In genomic region chr5:139693676-139694364, GRCh38 we compare ENCODE assay signal across 26 cellular contexts. TPM values are rescaled to one million over a fixed set of nuclear protein-coding genes. Genes with fewer than 3 reads are reported as not detected.
A peak's percentile ranks its signal among the peaks of the same experiment; 100 is the strongest.
DNase-seq lines count a peak whose midpoint lies in the region; ATAC-seq, FAIRE-seq and TF ChIP-seq lines count a peak whose summit lies in the region.
"Had no signal": no experiment of that assay in that cellular context is flagged by ENCODE, and none has a peak within 500 bp of the region (broad histone marks: within the 10 kb centered on the region; RNA-seq: fewer than 3 reads in every experiment).

No MANE protein-coding gene starts in this region.

- TF ChIP-seq POLR2A in IMR-90 (IDR thresholded peaks at IDR 0.05; ENCODE audit: low read depth, low read length) = no peak
- no peak for TF ChIP-seq POLR2A in H1 (IDR thresholded peaks at IDR 0.05; ENCODE audit: control extremely low read depth in 1 of 2, low read depth in 2 of 2, low read length in 2 of 2)
- no peak for TF ChIP-seq POLR2A in GM12892 (IDR thresholded peaks at IDR 0.05; ENCODE audit: low read depth, low read length)

- H3K36me3 Mint-ChIP-seq in CD8-positive, alpha-beta T cell = no peaks in the 10 kb centered on the region
- no peaks in the 10 kb centered on the region for H3K36me3 Mint-ChIP-seq in endothelial cell (ENCODE audit: low read depth, unreplicated experiment)
- H3K36me3 Mint-ChIP-seq: activated CD4-positive, alpha-beta memory T cell treated with anti-CD3 and anti-CD28 coated beads for 36 hours had no signal

- CTCF ChIA-PET in CD8-positive, alpha-beta T cell (lab: Charles Lee) = interaction anchor here (1.3 to 7.8 kb wide), 4 partner anchors 9 to 60 kb away, joined by 3 to 150 read pairs (median 4); no protein-coding TSS in a partner anchor
- CTCF ChIA-PET in IMR-90 (lab: Yijun Ruan, JAX) = interaction anchor here (0.6 to 0.9 kb wide), 3 partner anchors 44 to 102 kb away, joined by 3 to 4 read pairs (median 3); no protein-coding TSS in a partner anchor
- CTCF ChIA-PET in H1 (lab: Charles Lee; ENCODE audit: partially characterized antibody) = interaction anchor here (1.0 to 7.7 kb wide), 15 partner anchors 8 to 98 kb away, joined by 3 to 97 read pairs (median 5); no protein-coding TSS in a partner anchor

- DNase-seq in CD8-positive, alpha-beta T cell = no peak
- no peak for DNase-seq in IMR-90
- DNase-seq in H1 (ENCODE audit: low read depth in 1 of 2, low spot score in 2 of 2) = no peak
- DNase-seq in GM12892 (ENCODE audit: insufficient read length) = no peak
- no peak for DNase-seq in endothelial cell (ENCODE audit: low spot score)
- no peak for DNase-seq in NCI-H226
- DNase-seq: activated CD4-positive, alpha-beta memory T cell treated with anti-CD3 and anti-CD28 coated beads for 36 hours; activated CD4-positive, CD25-positive, alpha-beta regulatory T cell; activated gamma-delta T cell treated with Interleukin-2 at 50 U/mL for 16 hours; dermis blood vessel endothelial cell; DMS 273 treated with DMSO at 0.1 percent for 48 hours; GDM1; left lung; NCI-H1048; NCI-H2081 treated with DMSO at 0.1 percent for 48 hours; NCI-H524; occipital lobe; RPMI8226; spleen; stimulated activated CD4-positive, alpha-beta T cell treated with anti-CD3 and anti-CD28 coated beads, Interleukin-4, amount 100 ng/mL, for 1 hour; stimulated activated naive CD8-positive, alpha-beta T cell treated with anti-CD3 and anti-CD28 coated beads, Interleukin-15, Interleukin-2, amounts not matched to agents 100 U/mL and 50 U/mL, for 24 hours; T-helper 9 cell had no signal

- H3K9me2 ChIP-seq in neural cell (ENCODE audit: insufficient read depth, low read length) = no peaks in the 10 kb centered on the region

- no peaks in the 10 kb centered on the region for H3K9me3 ChIP-seq in CD8-positive, alpha-beta T cell (ENCODE audit: low read length)
- H3K9me3 ChIP-seq in IMR-90 (ENCODE audit: control insufficient read depth, insufficient read depth, low read length) = no peaks in the 10 kb centered on the region
- no peaks in the 10 kb centered on the region for H3K9me3 ChIP-seq in H1 (ENCODE audit: insufficient read depth in 2 of 2, low read depth in 1 of 2, low read length in 1 of 2)
- H3K9me3 ChIP-seq in neural cell (ENCODE audit: low read length) = no peaks in the 10 kb centered on the region
- H3K9me3 ChIP-seq: left lung, mucosa of descending colon, spleen had no signal

- peak overlapping the region; percentile 3; the same call in 1 of the 2 replicates for H2BK12ac ChIP-seq in H1 (ENCODE audit: low read depth, low read length)

- H3K4ac ChIP-seq in IMR-90 (ENCODE audit: low read depth, low read length) = peak overlapping the region; percentile 19; the same call in 1 of the 2 replicates
- H3K4ac ChIP-seq in H1 (replicated peaks; ENCODE audit: insufficient read length, low read depth, low read length) = no peak overlapping the region

- peak overlapping the region; percentile 44; the same call in 1 of the 2 replicates for H2BK120ac ChIP-seq in IMR-90 (ENCODE audit: low read depth, low read length)
- H2BK120ac ChIP-seq in H1 (replicated peaks; ENCODE audit: low read depth, low read length) = no peak overlapping the region

- H2AK9ac ChIP-seq in IMR-90 (replicated peaks; ENCODE audit: low read depth, low read length, poor library complexity) = peak overlapping the region; percentile 77

- H3K4me1 ChIP-seq in CD8-positive, alpha-beta T cell (ENCODE audit: insufficient read depth, low read length) = peaks cover 27% of the 10 kb centered on the region
- H3K4me1 ChIP-seq in IMR-90 (ENCODE audit: control insufficient read depth, insufficient read depth, low read length) = peaks cover 52% of the 10 kb centered on the region
- peaks cover 27 to 46% (median 37%) of the 10 kb centered on the region in 4 experiments for H3K4me1 ChIP-seq in H1 (replicated peaks in 1 of 4; ENCODE audit: control insufficient read depth in 3 of 4, insufficient read depth in 4 of 4, low read length in 3 of 4)

- in situ Hi-C loops in IMR-90 (cut with MboI; ENCODE audit: low sequenced_read_pairs) = no loop called here

- peaks cover 24% of the 10 kb centered on the region; the same call in 1 of the 2 replicates for H3K9me1 ChIP-seq in IMR-90 (ENCODE audit: insufficient read depth, low read length)

- dilution Hi-C loops in IMR-90 (cut with HindIII; ENCODE audit: low sequenced_read_pairs, unreplicated experiment) = no loop called here

- POLR2A ChIA-PET in CD8-positive, alpha-beta T cell (lab: Charles Lee) = no interaction called here
- POLR2A ChIA-PET in IMR-90 (lab: Charles Lee; ENCODE audit: unreplicated experiment) (no interaction called here), H1 (lab: Charles Lee; ENCODE audit: partially characterized antibody) (interaction anchor here (0.6 to 2.7 kb wide), 9 partner anchors 11 to 58 kb away, joined by 3 to 20 read pairs (median 4); no protein-coding TSS in a partner anchor)

- H3K79me1 ChIP-seq in IMR-90 (ENCODE audit: low read depth in 1 of 2, low read length in 2 of 2) (no peaks in the 10 kb centered on the region; a peak in 1 of 4 replicates), H1 (ENCODE audit: low read depth, low read length) (no peaks in the 10 kb centered on the region)

- H3K4me3 ChIP-seq in CD8-positive, alpha-beta T cell (ENCODE audit: low read depth, low read length) = no peak overlapping the region
- no peak overlapping the region for H3K4me3 ChIP-seq in IMR-90 (ENCODE audit: insufficient read depth, low read depth, low read length)
- no peak overlapping the region for H3K4me3 ChIP-seq in H1 (ENCODE audit: extremely low read depth in 1 of 4, insufficient read depth in 2 of 4, low read depth in 3 of 4, low read length in 4 of 4)
- no peak overlapping the region for H3K4me3 ChIP-seq in neural cell (ENCODE audit: low read length)
- H3K4me3 ChIP-seq: cardiac muscle cell, left lung, mucosa of descending colon, spleen had no signal

- H3K27me3 Mint-ChIP-seq in CD8-positive, alpha-beta T cell (ENCODE audit: low read depth) = peaks cover 6% of the 10 kb centered on the region
- peaks cover 11% of the 10 kb centered on the region for H3K27me3 Mint-ChIP-seq in endothelial cell (ENCODE audit: unreplicated experiment)

- H3K4me1 Mint-ChIP-seq in CD8-positive, alpha-beta T cell (ENCODE audit: low read depth) = peaks cover 22% of the 10 kb centered on the region
- peaks cover 13% of the 10 kb centered on the region for H3K4me1 Mint-ChIP-seq in endothelial cell (ENCODE audit: unreplicated experiment)

- H4K8ac ChIP-seq in IMR-90 (ENCODE audit: low read depth in 2 of 2, low read length in 2 of 2) (no peak overlapping the region), H1 (ENCODE audit: extremely low read depth, insufficient read depth, low read length) (no peak overlapping the region)

- H3K4me3 Mint-ChIP-seq in CD8-positive, alpha-beta T cell = no peak overlapping the region
- no peak overlapping the region for H3K4me3 Mint-ChIP-seq in endothelial cell (ENCODE audit: unreplicated experiment)
- H3K4me3 Mint-ChIP-seq: activated CD4-positive, alpha-beta memory T cell treated with anti-CD3 and anti-CD28 coated beads for 36 hours had no signal

- H3K14ac ChIP-seq in IMR-90 (replicated peaks; ENCODE audit: low read depth, low read length) (no peak overlapping the region), H1 (ENCODE audit: insufficient read length) (no peak overlapping the region)

- no peak for TF ChIP-seq CTCF in CD8-positive, alpha-beta T cell (IDR thresholded peaks at IDR 0.05)
- TF ChIP-seq CTCF in IMR-90 (conservative IDR thresholded peaks at IDR 0.05; ENCODE audit: low read depth, low read length) = peak; percentile 12; the same call in 1 of the 2 replicates
- peak in 1 of 3 experiments; percentile 3; a peak in 1 of 4 replicates for TF ChIP-seq CTCF in H1 (IDR thresholded peaks at IDR 0.05; ENCODE audit: control extremely low read depth in 1 of 3, insufficient read depth in 1 of 3, low read depth in 1 of 3, low read length in 3 of 3)
- no peak for TF ChIP-seq CTCF in neural cell (IDR thresholded peaks at IDR 0.05; ENCODE audit: poor library complexity, severe bottlenecking)
- TF ChIP-seq CTCF in endothelial cell (IDR thresholded peaks at IDR 0.05; ENCODE audit: unreplicated experiment) = no peak

- H2AK5ac ChIP-seq in IMR-90 (ENCODE audit: low read depth, low read length) (0 out of 2 replicates have a peak overlapping the region, but pooled peaks have one; percentile 72), H1 (ENCODE audit: low read depth, low read length) (peak overlapping the region; percentile 7; the same call in 1 of the 2 replicates)

- no peaks in the 10 kb centered on the region for H3K27me3 ChIP-seq in CD8-positive, alpha-beta T cell (ENCODE audit: insufficient read depth, low read length)
- H3K27me3 ChIP-seq in IMR-90 (ENCODE audit: control insufficient read depth, insufficient read depth, low read length) = no peaks in the 10 kb centered on the region
- H3K27me3 ChIP-seq in H1 (replicated peaks in 1 of 4; ENCODE audit: control insufficient read depth in 3 of 4, extremely low read depth in 1 of 4, insufficient read depth in 3 of 4, low read length in 3 of 4) = peaks cover 0 to 5% (median 2%) of the 10 kb centered on the region in 4 experiments; a peak in 4 of 7 replicates
- H3K27me3 ChIP-seq in neural cell (ENCODE audit: insufficient read depth, low read depth, low read length) = no peaks in the 10 kb centered on the region
- H3K27me3 ChIP-seq: cardiac muscle cell had no signal

- 100% methylated on average over 2 of the region's 3 CpGs; no CpG with 5 or more reads in 1 of the 2 experiments for WGBS in IMR-90 (ENCODE audit: extremely low coverage in 2 of 2, insufficient read length in 1 of 2), 2 experiments
- WGBS in H1 (ENCODE audit: extremely low coverage in 1 of 2, insufficient coverage in 1 of 2, insufficient read length in 1 of 2, insufficient replicate concordance in 2 of 2, low coverage in 1 of 2, low lambda C conversion rate in 2 of 2, missing lambda C conversion rate in 1 of 2), 2 experiments = 78% methylated on average over 3 of the region's 3 CpGs; no CpG with 5 or more reads in 1 of the 2 experiments

- 0 out of 3 replicates have a peak overlapping the region, but pooled peaks have one; percentile 19 for H2BK15ac ChIP-seq in IMR-90 (ENCODE audit: low read depth, low read length)
- H2BK15ac ChIP-seq in H1 (ENCODE audit: low read length) = no peak overlapping the region

- H3K9ac ChIP-seq in IMR-90 (ENCODE audit: low read depth, low read length) (no peak overlapping the region), H1 (replicated peaks in 1 of 4; ENCODE audit: extremely low read depth in 1 of 4, low read depth in 3 of 4, low read length in 3 of 4) (no peak overlapping the region), neural cell (ENCODE audit: low read length) (peak overlapping the region; percentile 12)

- no peak overlapping the region for H3K27ac ChIP-seq in CD8-positive, alpha-beta T cell (ENCODE audit: low read depth, low read length)
- no peak overlapping the region for H3K27ac ChIP-seq in IMR-90 (ENCODE audit: insufficient read depth, low read length)
- no peak overlapping the region for H3K27ac ChIP-seq in H1 (ENCODE audit: low read depth, low read length)
- peak overlapping the region; percentile 31 for H3K27ac ChIP-seq in neural cell (ENCODE audit: low read length)
- H3K27ac ChIP-seq: left lung, spleen had no signal

- H4K5ac ChIP-seq in IMR-90 (ENCODE audit: low read depth, low read length) (no peak overlapping the region), H1 (ENCODE audit: insufficient read length, low read depth, low read length) (no peak overlapping the region)

- H3K18ac ChIP-seq in IMR-90 (ENCODE audit: low read depth, low read length) = no peak overlapping the region
- no peak overlapping the region for H3K18ac ChIP-seq in H1 (ENCODE audit: extremely low read depth, low read length)

- no peaks in the 10 kb centered on the region for H3F3A ChIP-seq in neural cell (ENCODE audit: insufficient read depth, low read length, poor library complexity, severe bottlenecking)

- H2AFZ ChIP-seq in IMR-90 (replicated peaks; ENCODE audit: low read length, poor library complexity) (no peak overlapping the region), H1 (ENCODE audit: low read length) (no peak overlapping the region), neural cell (ENCODE audit: low read depth, low read length) (no peak overlapping the region)

- H3K27ac Mint-ChIP-seq in CD8-positive, alpha-beta T cell = peak overlapping the region; percentile 18
- H3K27ac Mint-ChIP-seq in endothelial cell (ENCODE audit: unreplicated experiment) = no peak overlapping the region
- H3K27ac Mint-ChIP-seq: activated CD4-positive, alpha-beta memory T cell treated with anti-CD3 and anti-CD28 coated beads for 36 hours had no signal

- no TSS peak for BruUV-seq in IMR-90 (replicated peaks; lab: Mats Ljungman, UMichigan)

- intact Hi-C loops in CD8-positive, alpha-beta T cell (cut with DNase I, micrococcal nuclease) = loop anchor here in 1 of 2 experiments (5.0 to 10.0 kb wide), 2 partner anchors 117 to 179 kb away; no protein-coding TSS in a partner anchor
- intact Hi-C loops in IMR-90 (cut with micrococcal nuclease) = loop anchor here (5.0 kb wide), 3 partner anchors 73 to 177 kb away; no protein-coding TSS in a partner anchor

- H3K23ac ChIP-seq in IMR-90 (ENCODE audit: low read depth, low read length) (0 out of 2 replicates have a peak overlapping the region, but pooled peaks have one; percentile 4), H1 (ENCODE audit: insufficient read length) (no peak overlapping the region)

- H2BK5ac ChIP-seq in IMR-90 (ENCODE audit: low read depth, low read length, poor library complexity, severe bottlenecking) = no peak overlapping the region
- no peak overlapping the region for H2BK5ac ChIP-seq in H1 (ENCODE audit: low read depth, low read length)

- H3K9me3 Mint-ChIP-seq in CD8-positive, alpha-beta T cell = no peaks in the 10 kb centered on the region
- H3K9me3 Mint-ChIP-seq in endothelial cell (ENCODE audit: unreplicated experiment) = no peaks in the 10 kb centered on the region
- H3K9me3 Mint-ChIP-seq: activated CD4-positive, alpha-beta memory T cell treated with anti-CD3 and anti-CD28 coated beads for 36 hours had no signal

- H3K4me2 ChIP-seq in IMR-90 (ENCODE audit: low read depth, low read length) (no peak overlapping the region), H1 (ENCODE audit: insufficient read depth in 1 of 2, low read depth in 2 of 2, low read length in 2 of 2) (no peak overlapping the region), neural cell (ENCODE audit: low read length) (no peak overlapping the region)

- H4K20me1 ChIP-seq in IMR-90 (ENCODE audit: insufficient read depth, low read length) (no peaks in the 10 kb centered on the region), H1 (replicated peaks in 1 of 2; ENCODE audit: control insufficient read depth in 1 of 2, insufficient read depth in 2 of 2, low read length in 2 of 2) (peaks cover 0 to 3% of the 10 kb centered on the region in 2 experiments), neural cell (ENCODE audit: insufficient read depth) (no peaks in the 10 kb centered on the region)

- H3K79me2 ChIP-seq in H1 (ENCODE audit: control insufficient read depth in 1 of 2, insufficient read depth in 2 of 2, low read length in 2 of 2) (no peaks in the 10 kb centered on the region), neural cell (replicated peaks; ENCODE audit: insufficient read depth, low read length) (no peaks in the 10 kb centered on the region)

- TF ChIP-seq RAD21 in IMR-90 (IDR thresholded peaks at IDR 0.05; ENCODE audit: low read length) = peak; percentile 25; the same call in 1 of the 2 replicates
- TF ChIP-seq RAD21 in H1 (IDR thresholded peaks at IDR 0.05 in 1 of 2, conservative IDR thresholded peaks at IDR 0.05 in 1 of 2; ENCODE audit: low read depth in 2 of 2, low read length in 2 of 2) = peak; percentile 10 to 24; a peak in 2 of 4 replicates
- no peak for TF ChIP-seq RAD21 in neural cell (conservative IDR thresholded peaks at IDR 0.05)

- H4K91ac ChIP-seq in IMR-90 (ENCODE audit: insufficient read depth, low read depth, low read length) (peak overlapping the region; percentile 62), H1 (replicated peaks; ENCODE audit: insufficient read length, low read length) (no peak overlapping the region)

- FAIRE-seq in H1 (lab: Jason Lieb, UNC) (no peak), GM12892 (lab: Jason Lieb, UNC) (no peak)

- H3K56ac ChIP-seq in IMR-90 (ENCODE audit: extremely low read depth, insufficient read depth, low read length) (no peak overlapping the region), H1 (replicated peaks; ENCODE audit: insufficient read length, low read depth, low read length) (no peak overlapping the region)

- no peaks in the 10 kb centered on the region for H3K36me3 ChIP-seq in CD8-positive, alpha-beta T cell (ENCODE audit: insufficient read depth, low read length)
- H3K36me3 ChIP-seq in IMR-90 (ENCODE audit: control insufficient read depth, insufficient read depth, low read length) (no peaks in the 10 kb centered on the region), H1 (ENCODE audit: control insufficient read depth in 2 of 4, insufficient read depth in 4 of 4, low read length in 3 of 4) (no peaks in the 10 kb centered on the region), neural cell (ENCODE audit: insufficient read depth, low read length) (no peaks in the 10 kb centered on the region)
- H3K36me3 ChIP-seq: cardiac muscle cell, left lung, spleen had no signal

- TF ChIP-seq EP300 in H1 (IDR thresholded peaks at IDR 0.05; ENCODE audit: borderline replicate concordance in 1 of 2, low read depth in 2 of 2, low read length in 2 of 2) (no peak), neural cell (conservative IDR thresholded peaks at IDR 0.05; ENCODE audit: poor library complexity, severe bottlenecking) (no peak)

- no peak for ATAC-seq in CD8-positive, alpha-beta T cell
- ATAC-seq in IMR-90 (ENCODE audit: low read depth) (no peak), HG03432 (IDR thresholded peaks at IDR 0.05; ENCODE audit: unreplicated experiment) (no peak)
- ATAC-seq: left lung; mucosa of descending colon; stimulated activated naive CD8-positive, alpha-beta T cell treated with anti-CD3 and anti-CD28 coated beads, Interleukin-15, Interleukin-2, amounts not matched to agents 100 U/mL and 50 U/mL, for 24 hours had no signal

- 0 out of 2 replicates have a peak overlapping the region, but pooled peaks have one; percentile 24 for H2BK20ac ChIP-seq in IMR-90 (ENCODE audit: low read depth, low read length)
- no peak overlapping the region for H2BK20ac ChIP-seq in H1 (ENCODE audit: low read length)

- peaks cover 8% of the 10 kb centered on the region; the same call in 1 of the 2 replicates for H3K23me2 ChIP-seq in H1 (ENCODE audit: low read depth, low read length)

RNA-seq across cellular contexts. Expression of gene CXXC5, which starts 45.7 kb away (rescaled TPM):
- 1 to 10 TPM; 4.1 to 4.7 TPM for total RNA-seq in CD8-positive, alpha-beta T cell
- 24.9 and 30.8 TPM in 2 replicates for total RNA-seq in IMR-90 (2012; rRNA removed)
- 35.7 and 38.8 TPM in 2 replicates for polyA plus RNA-seq in IMR-90 (2012; rRNA removed)
- 34.7 and 72.2 TPM in 2 replicates for polyA plus RNA-seq in IMR-90 (2012; cell fraction: cytosol; rRNA removed)
- 24.5 and 60.8 TPM in 2 replicates for polyA plus RNA-seq in IMR-90 (2012; cell fraction: nucleus; rRNA removed; ENCODE audit: low replicate concordance)
- 74.0 and 78.3 TPM in 2 replicates for total RNA-seq in H1 (2021; fragmentation: NEBNext Ultra II Directional; extraction: Animal tissue kit (Norgen Biotek cat#: 25700))
- 61.4 and 83.5 TPM in 2 replicates for polyA plus RNA-seq in H1 (2011; rRNA removed)
- polyA plus RNA-seq in H1 (2011; cell fraction: cytosol; rRNA removed) = 68.8 TPM
- polyA plus RNA-seq in H1 (2011; cell fraction: nucleus; rRNA removed) = 52.7 TPM
- polyA plus RNA-seq in H1 (2012, experiment 1 of 2) = 35.6 to 47.4 TPM (median 43.3 TPM) in 4 replicates
- polyA plus RNA-seq in H1 (2012, experiment 2 of 2) = 56.6 TPM
- 62.3 TPM for polyA plus RNA-seq in H1 (2013, experiment 1 of 2)
- 67.3 TPM for polyA plus RNA-seq in H1 (2013, experiment 2 of 2)
- polyA minus RNA-seq in H1 (2011; rRNA and poly(A)+ RNA removed) = 25.6 and 39.8 TPM in 2 replicates
- 50.7 TPM for polyA minus RNA-seq in H1 (2011; cell fraction: cytosol; rRNA and poly(A)+ RNA removed)
- polyA minus RNA-seq in H1 (2011; cell fraction: nucleus; rRNA and poly(A)+ RNA removed) = 39.2 TPM
- polyA plus RNA-seq in neural cell = 24.4 and 38.0 TPM in 2 replicates
- polyA minus RNA-seq in neural cell = 37.0 and 40.1 TPM in 2 replicates
- 22.4 TPM for polyA plus RNA-seq in GM12892 (2012; ENCODE audit: missing spikeins)
- 37.3 TPM for total RNA-seq in endothelial cell (ENCODE audit: unreplicated experiment)
